9 cellular contexts compared by ENCODE assay signal in genomic region chr6:31946370-31946885, GRCh38. TPM values are rescaled to one million over a fixed set of nuclear protein-coding genes. Genes with fewer than 3 reads are reported as not detected.
DNase-seq lines count a peak whose midpoint lies in the region; ATAC-seq and TF ChIP-seq lines count a peak whose summit lies in the region.
"Had no signal": no experiment of that assay in that cellular context is flagged by ENCODE, and none has a peak within 500 bp of the region (broad histone marks: within the 10 kb centered on the region; RNA-seq: fewer than 3 reads in every experiment).

No MANE protein-coding gene starts in this region.

- POLR2A ChIA-PET in PC-9 (lab: Charles Lee; ENCODE audit: unreplicated experiment), result interaction anchor here (0.6 to 1.1 kb wide), 4 partner anchors 26 to 1022 kb away, joined by 3 to 6 read pairs (median 4); partner anchors contain the start of genes BRD2 and DXO

- peak in 2 of 4 donors; percentile 4 to 9 for ATAC-seq in right lobe of liver
- ATAC-seq in HG03469 (IDR thresholded peaks at IDR 0.05; ENCODE audit: unreplicated experiment), result no peak

- H3K4me2 ChIP-seq in PC-9, result peak overlapping the region; percentile 85

- H3K36me3 Mint-ChIP-seq in activated T-helper 2 cell treated with anti-CD3 and anti-CD28 coated beads, Interferon-gamma antibody, Interleukin-2, Interleukin-4, amounts not matched to agents 10 μg/mL and 5 μg/mL and 100 μg/mL, durations not matched to agents 14 hours and 24 hours and 36 hours (ENCODE audit: low read depth), result no peaks in the 10 kb centered on the region

- TF ChIP-seq CTCF in PC-9 (conservative IDR thresholded peaks at IDR 0.05) (no peak), colonic mucosa (IDR thresholded peaks at IDR 0.05) (no peak), right lobe of liver (IDR thresholded peaks at IDR 0.05) (no peak), stomach (IDR thresholded peaks at IDR 0.05) (no peak), GM10266 (IDR thresholded peaks at IDR 0.05; ENCODE audit: control insufficient read depth, insufficient read depth, low read depth, missing control alignments) (no peak)

- CTCF ChIA-PET in PC-9 (lab: Charles Lee), result no interaction called here

- H3F3A ChIP-seq in PC-9 (ENCODE audit: insufficient read depth, low read depth), result peaks cover 30% of the 10 kb centered on the region; the same call in 1 of the 2 replicates

- WGBS in right lobe of liver (ENCODE audit: insufficient coverage, low coverage, low lambda C conversion rate, missing lambda C conversion rate), result 33% methylated on average over 11 of the region's 11 CpGs
- 52 to 67% (median 62%) methylated on average over 10 to 11 of the region's 11 CpGs for WGBS in stomach, 5 donors

- no peaks in the 10 kb centered on the region for H3K79me2 ChIP-seq in PC-9 (ENCODE audit: low read depth)

- DNase-seq in PC-9 (no peak), colonic mucosa (no peak), right lobe of liver (no peak), stomach (no peak), NCI-H748 treated with DMSO at 0.1 percent for 48 hours (lab: John Stamatoyannopoulos, UW) (no peak), GM10266 (ENCODE audit: extremely low spot score) (no peak)
- DNase-seq in activated T-helper 2 cell treated with anti-CD3 and anti-CD28 coated beads, Interferon-gamma antibody, Interleukin-2, Interleukin-4, amounts not matched to agents 10 μg/mL and 5 μg/mL and 100 μg/mL, durations not matched to agents 14 hours and 24 hours and 36 hours (ENCODE audit: low spot score), result no peak
- DNase-seq: NCI-H82 had no signal

- H3K4me1 ChIP-seq in PC-9 (replicated peaks; ENCODE audit: insufficient read depth), result peaks cover 49% of the 10 kb centered on the region
- peaks cover 7% of the 10 kb centered on the region for H3K4me1 ChIP-seq in colonic mucosa
- H3K4me1 ChIP-seq in right lobe of liver, result peaks cover 0 to 37% (median 16%) of the 10 kb centered on the region in 4 donors
- peaks cover 8 to 37% (median 18%) of the 10 kb centered on the region in 4 donors for H3K4me1 ChIP-seq in stomach

- peak overlapping the region; percentile 74; the same call in 1 of the 2 replicates for H2AFZ ChIP-seq in PC-9

- peaks cover 7% of the 10 kb centered on the region for H3K27me3 Mint-ChIP-seq in activated T-helper 2 cell treated with anti-CD3 and anti-CD28 coated beads, Interferon-gamma antibody, Interleukin-2, Interleukin-4, amounts not matched to agents 10 μg/mL and 5 μg/mL and 100 μg/mL, durations not matched to agents 14 hours and 24 hours and 36 hours (ENCODE audit: low read depth)

- H3K27ac Mint-ChIP-seq in activated T-helper 2 cell treated with anti-CD3 and anti-CD28 coated beads, Interferon-gamma antibody, Interleukin-2, Interleukin-4, amounts not matched to agents 10 μg/mL and 5 μg/mL and 100 μg/mL, durations not matched to agents 14 hours and 24 hours and 36 hours, result no peak overlapping the region

- H3K4me3 Mint-ChIP-seq in activated T-helper 2 cell treated with anti-CD3 and anti-CD28 coated beads, Interferon-gamma antibody, Interleukin-2, Interleukin-4, amounts not matched to agents 10 μg/mL and 5 μg/mL and 100 μg/mL, durations not matched to agents 14 hours and 24 hours and 36 hours (ENCODE audit: low read depth), result no peak overlapping the region

- H3K27me3 ChIP-seq in PC-9 (ENCODE audit: insufficient read depth, low read depth), result no peaks in the 10 kb centered on the region
- no peaks in the 10 kb centered on the region for H3K27me3 ChIP-seq in colonic mucosa
- H3K27me3 ChIP-seq in right lobe of liver, result no peaks in the 10 kb centered on the region
- H3K27me3 ChIP-seq in stomach, result no peaks in the 10 kb centered on the region

- BruUV-seq in PC-9 (replicated peaks; lab: Mats Ljungman, UMichigan), result TSS peak; percentile 82

- H3K36me3 ChIP-seq in PC-9 (ENCODE audit: low read depth) (no peaks in the 10 kb centered on the region), colonic mucosa (no peaks in the 10 kb centered on the region), right lobe of liver (peaks cover 0 to 58% (median 28%) of the 10 kb centered on the region in 4 donors), stomach (peaks cover 0 to 24% (median 12%) of the 10 kb centered on the region in 4 donors)

- peak overlapping the region; percentile 64 to 65 for H3K9ac ChIP-seq in colonic mucosa (ENCODE audit: low read depth in 2 of 2, low read length in 2 of 2)

- intact Hi-C loops in PC-9 (cut with micrococcal nuclease; ENCODE audit: unreplicated experiment), result no loop called here
- intact Hi-C loops in colonic mucosa (cut with DNase I), result no loop called here
- intact Hi-C loops in right lobe of liver (cut with DNase I), result no loop called here
- intact Hi-C loops in stomach (cut with DNase I; ENCODE audit: low total_unique reads), result no loop called here
- intact Hi-C loops in activated T-helper 2 cell treated with anti-CD3 and anti-CD28 coated beads, Interferon-gamma antibody, Interleukin-2, Interleukin-4, amounts not matched to agents 10 μg/mL and 5 μg/mL and 100 μg/mL, durations not matched to agents 14 hours and 24 hours and 36 hours (cut with micrococcal nuclease), result no loop called here

- H3K9me3 Mint-ChIP-seq in activated T-helper 2 cell treated with anti-CD3 and anti-CD28 coated beads, Interferon-gamma antibody, Interleukin-2, Interleukin-4, amounts not matched to agents 10 μg/mL and 5 μg/mL and 100 μg/mL, durations not matched to agents 14 hours and 24 hours and 36 hours, result no peaks in the 10 kb centered on the region

- H3K27ac ChIP-seq in PC-9 (peak overlapping the region; percentile 81), colonic mucosa (peak overlapping the region; percentile 90), right lobe of liver (peak overlapping the region; percentile 89 to 96 (median 91)), stomach (peak overlapping the region; percentile 71 to 93 (median 86))

- no peaks in the 10 kb centered on the region for H4K20me1 ChIP-seq in PC-9 (ENCODE audit: insufficient read depth)

- peaks cover 5% of the 10 kb centered on the region for H3K4me1 Mint-ChIP-seq in activated T-helper 2 cell treated with anti-CD3 and anti-CD28 coated beads, Interferon-gamma antibody, Interleukin-2, Interleukin-4, amounts not matched to agents 10 μg/mL and 5 μg/mL and 100 μg/mL, durations not matched to agents 14 hours and 24 hours and 36 hours (ENCODE audit: low read depth)

- no peaks in the 10 kb centered on the region for H3K9me3 ChIP-seq in PC-9 (ENCODE audit: insufficient read depth, low read depth)
- no peaks in the 10 kb centered on the region for H3K9me3 ChIP-seq in colonic mucosa
- no peaks in the 10 kb centered on the region for H3K9me3 ChIP-seq in right lobe of liver
- no peaks in the 10 kb centered on the region for H3K9me3 ChIP-seq in stomach

- H3K4me3 ChIP-seq in PC-9 (peak overlapping the region; percentile 36; the same call in 1 of the 2 replicates), colonic mucosa (peak overlapping the region; percentile 23), right lobe of liver (peak overlapping the region; percentile 57 to 92 (median 78)), stomach (peak overlapping the region; percentile 22 to 48 (median 30))

- TF ChIP-seq POLR2A in right lobe of liver (IDR thresholded peaks at IDR 0.05), result no peak
- no peak for TF ChIP-seq POLR2A in stomach (IDR thresholded peaks at IDR 0.05)

- no peak for TF ChIP-seq EP300 in stomach (IDR thresholded peaks at IDR 0.05)

- H3K9me2 ChIP-seq in PC-9 (ENCODE audit: insufficient read depth), result no peaks in the 10 kb centered on the region; the same call in 1 of the 2 replicates

RNA-seq across cellular contexts. Expression of gene CFB, which starts 0.5 kb away (rescaled TPM):
- total RNA-seq in PC-9 (2021), result 22.6 and 25.5 TPM in 2 replicates
- total RNA-seq in colonic mucosa, result 10 to 100 TPM; 20.4 to 60.6 TPM
- 1,000 to 10,000 TPM; 1,939 to 4,112 (median 3,131) TPM for total RNA-seq in right lobe of liver
- 100 to 1,000 TPM in 3 of 5 donors, 10 to 100 TPM in 1, 1 to 10 TPM in 1; 8.4 to 316 (median 185) TPM for total RNA-seq in stomach
- 100 to 1,000 TPM in 2 of 3 donors, 10 to 100 TPM in 1; 13.1 to 226 (median 165) TPM for polyA plus RNA-seq in stomach
- total RNA-seq in activated T-helper 2 cell treated with anti-CD3 and anti-CD28 coated beads, Interferon-gamma antibody, Interleukin-2, Interleukin-4, amounts not matched to agents 10 μg/mL and 5 μg/mL and 100 μg/mL, durations not matched to agents 14 hours and 24 hours and 36 hours, result 0.16 TPM in 1 of 2 replicates, not detected in the other

RNA-seq across cellular contexts. Expression of gene NELFE, which starts 12.3 kb away (rescaled TPM):
- total RNA-seq in PC-9 (2021) (43.0 and 50.8 TPM in 2 replicates), colonic mucosa (10 to 100 TPM; 50.3 to 55.6 TPM), right lobe of liver (10 to 100 TPM in 5 of 6 experiments, 1 to 10 TPM in 1; 9.3 to 33.8 (median 18.3) TPM), stomach (100 to 1,000 TPM in 1 of 5 donors, 10 to 100 TPM in 3, 1 to 10 TPM in 1; 2.9 to 100 (median 50.1) TPM)
- polyA plus RNA-seq in stomach, result 10 to 100 TPM; 52.1 to 75.8 (median 53.5) TPM
- 81.2 and 82.0 TPM in 2 replicates for total RNA-seq in activated T-helper 2 cell treated with anti-CD3 and anti-CD28 coated beads, Interferon-gamma antibody, Interleukin-2, Interleukin-4, amounts not matched to agents 10 μg/mL and 5 μg/mL and 100 μg/mL, durations not matched to agents 14 hours and 24 hours and 36 hours

RNA-seq across cellular contexts. Expression of gene SKIC2, which starts 12.5 kb away (rescaled TPM):
- total RNA-seq in PC-9 (2021), result 67.9 and 86.0 TPM in 2 replicates
- total RNA-seq in colonic mucosa, result 10 to 100 TPM; 52.5 to 81.1 TPM
- total RNA-seq in right lobe of liver, result 10 to 100 TPM; 26.3 to 73.1 (median 47.1) TPM
- 100 to 1,000 TPM in 3 of 5 donors, 10 to 100 TPM in 2; 22.0 to 478 (median 114) TPM for total RNA-seq in stomach
- 10 to 100 TPM; 74.3 to 88.9 (median 87.1) TPM for polyA plus RNA-seq in stomach
- 93.7 and 99.5 TPM in 2 replicates for total RNA-seq in activated T-helper 2 cell treated with anti-CD3 and anti-CD28 coated beads, Interferon-gamma antibody, Interleukin-2, Interleukin-4, amounts not matched to agents 10 μg/mL and 5 μg/mL and 100 μg/mL, durations not matched to agents 14 hours and 24 hours and 36 hours

RNA-seq across cellular contexts. Expression of gene C2, which starts 18.9 kb away (rescaled TPM):
- total RNA-seq in PC-9 (2021) (0.96 and 2.4 TPM in 2 replicates), colonic mucosa (10 to 100 TPM in 1 of 2 donors, 1 to 10 TPM in 1; 7.8 to 15.2 TPM), right lobe of liver (100 to 1,000 TPM; 309 to 739 (median 533) TPM), stomach (10 to 100 TPM in 1 of 5 donors, 1 to 10 TPM in 3, not detected in 1; 1.7 to 24.6 (median 4.0) TPM)
- polyA plus RNA-seq in stomach, result 1 to 10 TPM; 3.3 to 6.3 (median 4.9) TPM
- total RNA-seq in activated T-helper 2 cell treated with anti-CD3 and anti-CD28 coated beads, Interferon-gamma antibody, Interleukin-2, Interleukin-4, amounts not matched to agents 10 μg/mL and 5 μg/mL and 100 μg/mL, durations not matched to agents 14 hours and 24 hours and 36 hours, result 1.1 and 1.4 TPM in 2 replicates

RNA-seq across cellular contexts. Expression of gene DXO, which starts 25.5 kb away (rescaled TPM):
- total RNA-seq in PC-9 (2021) (24.5 and 36.0 TPM in 2 replicates), colonic mucosa (10 to 100 TPM; 13.0 to 16.1 TPM), right lobe of liver (10 to 100 TPM in 5 of 6 experiments, 1 to 10 TPM in 1; 9.8 to 14.6 (median 12.1) TPM), stomach (10 to 100 TPM in 3 of 5 donors, 1 to 10 TPM in 2; 4.1 to 65.8 (median 18.3) TPM)
- 10 to 100 TPM; 11.9 to 24.8 (median 19.7) TPM for polyA plus RNA-seq in stomach
- 15.7 and 16.6 TPM in 2 replicates for total RNA-seq in activated T-helper 2 cell treated with anti-CD3 and anti-CD28 coated beads, Interferon-gamma antibody, Interleukin-2, Interleukin-4, amounts not matched to agents 10 μg/mL and 5 μg/mL and 100 μg/mL, durations not matched to agents 14 hours and 24 hours and 36 hours

Comparison
In these comparisons a context has a peak if more than half of its experiments do, and no peak if none do; other contexts are left out.
1. H3K4me3 ChIP-seq: peak in every context shown above with its lines; median percentile 78 in right lobe of liver; 36 in PC-9; 30 in stomach; 23 in colonic mucosa.